ENCODE assay signal across 19 cellular contexts in genomic region chr2:210611466-210611865, GRCh38. TPM values are rescaled to one million over a fixed set of nuclear protein-coding genes. Genes with fewer than 3 reads are reported as not detected.
DNase-seq lines count a peak whose midpoint lies in the region; ATAC-seq and TF ChIP-seq lines count a peak whose summit lies in the region.
"Had no signal": no experiment of that assay in that cellular context is flagged by ENCODE, and none has a peak within 500 bp of the region (broad histone marks: within the 10 kb centered on the region; RNA-seq: fewer than 3 reads in every experiment).

No MANE protein-coding gene starts in this region.

- H2AFZ ChIP-seq in MM.1S (ENCODE audit: low read length): no peak overlapping the region

- TF ChIP-seq CTCF in MM.1S (IDR thresholded peaks at IDR 0.05; ENCODE audit: low read length) (no peak), lower lobe of right lung (IDR thresholded peaks at IDR 0.05) (no peak), adrenal gland (IDR thresholded peaks at IDR 0.05) (no peak)

- H3K9ac ChIP-seq in MM.1S (ENCODE audit: low read length): no peak overlapping the region

- peak overlapping the region; percentile 10; the same call in 1 of the 2 replicates for H3K4me2 ChIP-seq in MM.1S (ENCODE audit: low read depth, low read length)

- no peaks in the 10 kb centered on the region for H4K20me1 ChIP-seq in MM.1S (ENCODE audit: insufficient read depth, low read length)

- intact Hi-C loops in lower lobe of right lung (cut with DNase I) (no loop called here), adrenal gland (cut with DNase I) (loop anchor here in 1 of 2 donors (10.0 kb wide), 1 partner anchor 423 kb away; no protein-coding TSS in a partner anchor)

- peak; percentile 92 for ATAC-seq in GM18870 (IDR thresholded peaks at IDR 0.05; ENCODE audit: unreplicated experiment)
- ATAC-seq in GM21723 (IDR thresholded peaks at IDR 0.05; ENCODE audit: unreplicated experiment): peak; percentile 75
- peak; percentile 76 for ATAC-seq in HG03039 (IDR thresholded peaks at IDR 0.05; ENCODE audit: unreplicated experiment)
- no peak for ATAC-seq in lower lobe of right lung
- ATAC-seq: natural killer cell treated with Interleukin-12 subunit alpha and Interleukin-12 subunit beta and Interleukin-15 and Interleukin-18, amount 100 ng/mL, for 72 hours; Right ventricle myocardium inferior had no signal

- no peak overlapping the region for H3K4me3 ChIP-seq in MM.1S (ENCODE audit: low read length)
- H3K4me3 ChIP-seq in lower lobe of right lung: no peak overlapping the region
- H3K4me3 ChIP-seq in adrenal gland: no peak overlapping the region
- H3K4me3 ChIP-seq: MG63, prostate gland had no signal

- no peaks in the 10 kb centered on the region for H3F3A ChIP-seq in MM.1S (ENCODE audit: insufficient read depth, low read length)

- peak; percentile 11 for DNase-seq in MM.1S
- no peak for DNase-seq in lower lobe of right lung
- DNase-seq in KG1 (lab: John Stamatoyannopoulos, UW): no peak
- DNase-seq in adrenal gland: no peak
- DNase-seq in dedifferentiated amniotic fluid mesenchymal stem cell (ENCODE audit: extremely low spot score): no peak
- DNase-seq: activated CD4-positive, alpha-beta T cell treated with anti-CD3 and anti-CD28 coated beads, Interleukin-2, amount 50 U/mL, for 4 hours; activated T-cell treated with anti-CD3 and anti-CD28 coated beads, Interleukin-2, amount 50 U/mL, for 1 hour; hypothalamus; kidney glomerular epithelial cell; mesenchymal stem cell; MG63; NCI-H187; NCI-H446 had no signal

- H3K79me2 ChIP-seq in MM.1S (ENCODE audit: low read length): no peaks in the 10 kb centered on the region

- H3K27me3 ChIP-seq in MM.1S (replicated peaks; ENCODE audit: insufficient read depth, low read length) (no peaks in the 10 kb centered on the region), lower lobe of right lung (ENCODE audit: low read depth) (no peaks in the 10 kb centered on the region), adrenal gland (no peaks in the 10 kb centered on the region)
- H3K27me3 ChIP-seq: MG63 had no signal

- TF ChIP-seq POLR2A in adrenal gland (IDR thresholded peaks at IDR 0.05): no peak

- H3K9me2 ChIP-seq in MM.1S (replicated peaks; ENCODE audit: insufficient read depth, low read length): no peaks in the 10 kb centered on the region

- H3K27ac ChIP-seq in MM.1S (ENCODE audit: low read length): no peak overlapping the region
- no peak overlapping the region for H3K27ac ChIP-seq in lower lobe of right lung
- H3K27ac ChIP-seq in adrenal gland: no peak overlapping the region
- H3K27ac ChIP-seq: prostate gland had no signal

- 74 to 80% (median 76%) methylated on average over 2 of the region's 2 CpGs for WGBS in adrenal gland, 4 donors

- no peaks in the 10 kb centered on the region for H3K4me1 ChIP-seq in MM.1S (ENCODE audit: low read length)
- H3K4me1 ChIP-seq in lower lobe of right lung: no peaks in the 10 kb centered on the region
- H3K4me1 ChIP-seq in adrenal gland (replicated peaks in 1 of 2): no peaks in the 10 kb centered on the region
- H3K4me1 ChIP-seq: prostate gland had no signal

- no peaks in the 10 kb centered on the region for H3K9me3 ChIP-seq in MM.1S (replicated peaks; ENCODE audit: insufficient read depth, low read length)
- H3K9me3 ChIP-seq in lower lobe of right lung: no peaks in the 10 kb centered on the region
- no peaks in the 10 kb centered on the region for H3K9me3 ChIP-seq in adrenal gland (replicated peaks in 1 of 3)
- H3K9me3 ChIP-seq: MG63, prostate gland had no signal

- H3K36me3 ChIP-seq in MM.1S (replicated peaks; ENCODE audit: insufficient read depth, low read length) (no peaks in the 10 kb centered on the region), lower lobe of right lung (no peaks in the 10 kb centered on the region), adrenal gland (replicated peaks in 1 of 2) (no peaks in the 10 kb centered on the region)
- H3K36me3 ChIP-seq: MG63, prostate gland had no signal

RNA-seq across cellular contexts. Expression of gene CPS1, which starts 55.1 kb away (rescaled TPM):
- total RNA-seq in lower lobe of right lung: 3.0 TPM
- 1 to 10 TPM in 7 of 8 donors, under 1 TPM in 1; 0.61 to 4.3 (median 1.7) TPM for total RNA-seq in adrenal gland
- polyA plus RNA-seq in adrenal gland: 1 to 10 TPM in 2 of 3 donors, under 1 TPM in 1; 0.72 to 1.7 (median 1.0) TPM

Comparison
In these comparisons a context has a peak if more than half of its experiments do, and no peak if none do; other contexts are left out.
1. ATAC-seq: peak in GM18870 (single experiment), GM21723 (single experiment) and HG03039 (single experiment); none in lower lobe of right lung (0 of 2).